Comparison of ENCODE assay signal across 8 cellular contexts in the genomic region with DNA sequence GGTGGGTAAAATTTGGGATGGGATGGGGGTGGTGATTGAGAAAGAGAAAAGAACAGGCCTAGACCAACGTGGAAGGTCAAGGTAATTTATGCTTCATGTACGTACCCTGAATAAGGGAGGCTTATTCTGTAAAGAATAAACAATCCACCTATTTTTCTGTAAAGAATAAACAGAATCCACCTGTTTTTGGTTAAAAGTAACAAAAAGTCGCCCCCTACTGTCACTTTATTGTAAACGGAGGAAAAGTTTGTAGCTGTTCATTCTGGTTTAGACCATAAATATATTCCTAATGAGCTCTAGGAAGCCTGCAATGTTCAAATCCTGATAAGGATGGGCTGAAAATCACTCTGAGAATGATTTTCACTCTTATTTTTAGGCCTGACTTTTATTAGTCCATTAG. TPM values are rescaled to one million over a fixed set of nuclear protein-coding genes. Genes with fewer than 3 reads are reported as not detected.
A peak's percentile ranks its signal among the peaks of the same experiment; 100 is the strongest.
DNase-seq lines count a peak whose midpoint lies in the region; ATAC-seq and TF ChIP-seq lines count a peak whose summit lies in the region.

No MANE protein-coding gene starts in this region.

- H3K9me3 ChIP-seq in OCI-LY7 (ENCODE audit: low read length) (no peaks in the 10 kb centered on the region), fibroblast of lung (ENCODE audit: control insufficient read depth, insufficient read depth, low read depth, low read length) (no peaks in the 10 kb centered on the region), gastroesophageal sphincter (no peaks in the 10 kb centered on the region)

- H3K4me2 ChIP-seq in OCI-LY7 (ENCODE audit: low read length) (no peak overlapping the region), fibroblast of lung (ENCODE audit: extremely low read depth, insufficient read depth, low read length) (no peak overlapping the region)

- no peak for TF ChIP-seq EP300 in gastroesophageal sphincter (IDR thresholded peaks at IDR 0.05)

- ATAC-seq in stimulated activated memory B cell treated with anti-CD40 and anti-IgM and Interleukin-4, amounts not matched to agents 10 μg/mL and 1 μg/mL and 100 μg/mL, for 72 hours: no peak
- ATAC-seq in HG03460 (IDR thresholded peaks at IDR 0.05; ENCODE audit: unreplicated experiment) (no peak), gastroesophageal sphincter (no peak)

- CTCF ChIA-PET in OCI-LY7 (lab: Charles Lee; ENCODE audit: unreplicated experiment): no interaction called here

- peak overlapping the region; percentile 53 for H3K27ac Mint-ChIP-seq in stimulated activated memory B cell treated with anti-CD40 and anti-IgM and Interleukin-4, amounts not matched to agents 10 μg/mL and 1 μg/mL and 100 μg/mL, for 72 hours
- peak overlapping the region in 1 of 6 donors; percentile 5 for H3K27ac Mint-ChIP-seq in immature natural killer cell

- H3K27me3 ChIP-seq in fibroblast of lung (ENCODE audit: control insufficient read depth, insufficient read depth, low read length) (no peaks in the 10 kb centered on the region), gastroesophageal sphincter (no peaks in the 10 kb centered on the region)

- H3K4me1 ChIP-seq in OCI-LY7 (ENCODE audit: insufficient read depth, low read length, poor library complexity, severe bottlenecking): peaks cover 17% of the 10 kb centered on the region
- H3K4me1 ChIP-seq in fibroblast of lung (ENCODE audit: control insufficient read depth, extremely low read depth, insufficient read depth, low read length): no peaks in the 10 kb centered on the region
- peaks cover 0 to 6% (median 0%) of the 10 kb centered on the region in 3 donors for H3K4me1 ChIP-seq in gastroesophageal sphincter

- no peaks in the 10 kb centered on the region for H3K79me2 ChIP-seq in OCI-LY7 (ENCODE audit: insufficient read depth, low read depth, low read length)
- no peaks in the 10 kb centered on the region for H3K79me2 ChIP-seq in fibroblast of lung (ENCODE audit: control insufficient read depth, insufficient read depth, low read length)

- intact Hi-C loops in OCI-LY7 (cut with micrococcal nuclease; ENCODE audit: unreplicated experiment): loop anchor here (10.0 kb wide), 1 partner anchor 447 kb away; no protein-coding TSS in a partner anchor

- H4K20me1 ChIP-seq in OCI-LY7 (ENCODE audit: insufficient read depth, low read length) (no peaks in the 10 kb centered on the region), fibroblast of lung (ENCODE audit: control insufficient read depth, extremely low read depth, insufficient read depth, low read length) (no peaks in the 10 kb centered on the region)

- H3K4me3 ChIP-seq in OCI-LY7 (ENCODE audit: low read depth, low read length, poor library complexity, severe bottlenecking) (no peak overlapping the region), fibroblast of lung (replicated peaks in 1 of 4; ENCODE audit: control extremely low read depth in 1 of 4, insufficient read depth in 1 of 4, low read depth in 3 of 4, low read length in 4 of 4) (no peak overlapping the region), gastroesophageal sphincter (no peak overlapping the region)

- 18 to 21% methylated on average over 4 of the region's 4 CpGs for WGBS in gastroesophageal sphincter (ENCODE audit: low coverage in 1 of 2), 2 donors

- BruUV-seq in OCI-LY7 (replicated peaks; lab: Mats Ljungman, UMichigan): no TSS peak

- DNase-seq in NOMO-1 treated with DMSO at 0.1 percent for 48 hours (lab: John Stamatoyannopoulos, UW; ENCODE audit: unreplicated experiment) (peak; percentile 24), NOMO-1 treated with dmso at 0.1 percent for 144 hours (lab: John Stamatoyannopoulos, UW; ENCODE audit: unreplicated experiment) (no peak), OCI-LY7 (ENCODE audit: low spot score) (peak; percentile 59), fibroblast of lung (ENCODE audit: low read depth in 2 of 2) (peak in 1 of 2 donors; percentile 28), immature natural killer cell (no peak)

- H3K27ac ChIP-seq in OCI-LY7 (ENCODE audit: low read depth, low read length, poor library complexity, severe bottlenecking): no peak overlapping the region
- no peak overlapping the region for H3K27ac ChIP-seq in fibroblast of lung (ENCODE audit: insufficient read depth, low read length)
- no peak overlapping the region for H3K27ac ChIP-seq in gastroesophageal sphincter

- TF ChIP-seq POLR2A in gastroesophageal sphincter (IDR thresholded peaks at IDR 0.05): no peak

- H3K36me3 Mint-ChIP-seq in stimulated activated memory B cell treated with anti-CD40 and anti-IgM and Interleukin-4, amounts not matched to agents 10 μg/mL and 1 μg/mL and 100 μg/mL, for 72 hours: peaks cover 20% of the 10 kb centered on the region
- H3K36me3 Mint-ChIP-seq in immature natural killer cell: peaks cover 1 to 10% (median 3%) of the 10 kb centered on the region in 3 donors

- peaks cover 18% of the 10 kb centered on the region for H3K4me1 Mint-ChIP-seq in stimulated activated memory B cell treated with anti-CD40 and anti-IgM and Interleukin-4, amounts not matched to agents 10 μg/mL and 1 μg/mL and 100 μg/mL, for 72 hours
- H3K4me1 Mint-ChIP-seq in immature natural killer cell: no peaks in the 10 kb centered on the region

- TF ChIP-seq CTCF in OCI-LY7 (conservative IDR thresholded peaks at IDR 0.05; ENCODE audit: low read length): peak; percentile 86
- peak; percentile 25 to 48 for TF ChIP-seq CTCF in fibroblast of lung (conservative IDR thresholded peaks at IDR 0.05 in 1 of 2, IDR thresholded peaks at IDR 0.05 in 1 of 2; ENCODE audit: low read depth in 1 of 2, low read length in 2 of 2)
- TF ChIP-seq CTCF in gastroesophageal sphincter (IDR thresholded peaks at IDR 0.05): peak in 2 of 4 experiments; percentile 23 to 34

- H3K36me3 ChIP-seq in OCI-LY7 (ENCODE audit: insufficient read depth, low read length): peaks cover 29% of the 10 kb centered on the region
- no peaks in the 10 kb centered on the region for H3K36me3 ChIP-seq in fibroblast of lung (ENCODE audit: control insufficient read depth, insufficient read depth, low read length)
- H3K36me3 ChIP-seq in gastroesophageal sphincter: peaks cover 0 to 31% of the 10 kb centered on the region in 2 donors

- no peak overlapping the region for H3K9ac ChIP-seq in fibroblast of lung (ENCODE audit: insufficient read depth, low read length)

- H3K9me2 ChIP-seq in OCI-LY7 (ENCODE audit: insufficient read depth, low read length): no peaks in the 10 kb centered on the region

- no peak overlapping the region for H3K4me3 Mint-ChIP-seq in stimulated activated memory B cell treated with anti-CD40 and anti-IgM and Interleukin-4, amounts not matched to agents 10 μg/mL and 1 μg/mL and 100 μg/mL, for 72 hours
- H3K4me3 Mint-ChIP-seq in immature natural killer cell: no peak overlapping the region

- H2AFZ ChIP-seq in OCI-LY7 (ENCODE audit: low read length) (no peak overlapping the region), fibroblast of lung (ENCODE audit: low read length) (no peak overlapping the region)

- H3K9me3 Mint-ChIP-seq in stimulated activated memory B cell treated with anti-CD40 and anti-IgM and Interleukin-4, amounts not matched to agents 10 μg/mL and 1 μg/mL and 100 μg/mL, for 72 hours: no peaks in the 10 kb centered on the region
- no peaks in the 10 kb centered on the region for H3K9me3 Mint-ChIP-seq in immature natural killer cell

- no peaks in the 10 kb centered on the region for H3K27me3 Mint-ChIP-seq in stimulated activated memory B cell treated with anti-CD40 and anti-IgM and Interleukin-4, amounts not matched to agents 10 μg/mL and 1 μg/mL and 100 μg/mL, for 72 hours
- no peaks in the 10 kb centered on the region for H3K27me3 Mint-ChIP-seq in immature natural killer cell (ENCODE audit: low read depth in 3 of 3)

- POLR2A ChIA-PET in OCI-LY7 (lab: Charles Lee): interaction anchor here (0.7 to 2.6 kb wide), 2 partner anchors 23 to 25 kb away, joined by 4 to 11 read pairs; a partner anchor contains a TSS

RNA-seq across cellular contexts. Expression of a gene that starts 23.5 kb away (rescaled TPM):
- 0.23 and 1.8 TPM in 2 replicates for total RNA-seq in OCI-LY7 (2014; rRNA removed; shearing (Covaris generic))
- 0.42 and 0.89 TPM in 2 replicates for total RNA-seq in OCI-LY7 (2022)
- total RNA-seq in fibroblast of lung: 105 and 129 TPM in 2 replicates
- polyA plus RNA-seq in fibroblast of lung: 55.4 and 81.5 TPM in 2 replicates
- 45.9 and 61.3 TPM in 2 replicates for polyA plus RNA-seq in fibroblast of lung (2012)
- polyA minus RNA-seq in fibroblast of lung (ENCODE audit: low replicate concordance): 45.2 and 102 TPM in 2 replicates
- polyA plus RNA-seq in immature natural killer cell: 100 to 1,000 TPM in 1 of 3 donors, 10 to 100 TPM in 2; 73.6 to 114 (median 82.1) TPM
- total RNA-seq in gastroesophageal sphincter: 10 to 100 TPM; 66.6 to 96.3 (median 87.1) TPM

RNA-seq across cellular contexts. Expression of a gene that starts 24.1 kb away (rescaled TPM):
- 50.2 and 74.7 TPM in 2 replicates for total RNA-seq in OCI-LY7 (2014; rRNA removed; shearing (Covaris generic))
- total RNA-seq in OCI-LY7 (2022) (79.0 and 85.1 TPM in 2 replicates), fibroblast of lung (84.6 and 91.9 TPM in 2 replicates), gastroesophageal sphincter (10 to 100 TPM; 43.7 to 87.8 (median 54.3) TPM)
- polyA plus RNA-seq in fibroblast of lung (34.2 and 38.3 TPM in 2 replicates), immature natural killer cell (10 to 100 TPM; 45.0 to 57.1 (median 52.1) TPM)
- polyA plus RNA-seq in fibroblast of lung (2012): 44.9 and 50.2 TPM in 2 replicates
- polyA minus RNA-seq in fibroblast of lung (ENCODE audit: low replicate concordance): 3.1 and 4.6 TPM in 2 replicates

Comparison
In these comparisons a context has a peak if more than half of its experiments do, and no peak if none do; other contexts are left out.
1. DNase-seq: peak in NOMO-1 treated with DMSO at 0.1 percent for 48 hours (single experiment) and OCI-LY7 (single experiment); none in NOMO-1 treated with dmso at 0.1 percent for 144 hours (single experiment) and immature natural killer cell (0 of 3).
2. RNA of a gene that starts 23.5 kb away (total RNA-seq): 105 to 129 TPM in fibroblast of lung and 66.6 to 96.3 TPM in gastroesophageal sphincter; 0.23 to 1.8 TPM in OCI-LY7; every median in the first group is over 10 times any median in the second.